Comparison of ENCODE assay signal across 8 cellular contexts in genomic region chr18:32048507-32049091, GRCh38. TPM values are rescaled to one million over a fixed set of nuclear protein-coding genes. Genes with fewer than 3 reads are reported as not detected.
DNase-seq lines count a peak whose midpoint lies in the region; ATAC-seq and TF ChIP-seq lines count a peak whose summit lies in the region.

No MANE protein-coding gene starts in this region.

- no peaks in the 10 kb centered on the region for H3K4me1 ChIP-seq in ovary (ENCODE audit: insufficient read depth)
- peaks cover 11% of the 10 kb centered on the region for H3K4me1 ChIP-seq in vagina

- no peak overlapping the region for H3K4me3 ChIP-seq in dorsolateral prefrontal cortex
- no peak overlapping the region for H3K4me3 ChIP-seq in ovary
- no peak overlapping the region for H3K4me3 ChIP-seq in vagina

- H3K27me3 ChIP-seq in dorsolateral prefrontal cortex = no peaks in the 10 kb centered on the region
- H3K27me3 ChIP-seq in ovary = no peaks in the 10 kb centered on the region
- no peaks in the 10 kb centered on the region for H3K27me3 ChIP-seq in vagina

- DNase-seq in GM04503 (ENCODE audit: low read depth) = peak; percentile 23
- peak; percentile 93 for DNase-seq in MV-4-11 (lab: John Stamatoyannopoulos, UW)
- no peak for DNase-seq in dorsolateral prefrontal cortex
- peak in 4 of 5 donors; percentile 13 to 50 (median 30) for DNase-seq in ovary
- no peak for DNase-seq in 8988T
- DNase-seq in activated effector memory CD4-positive, alpha-beta T cell treated with anti-CD3 and anti-CD28 coated beads, Interleukin-2, amount 50 U/mL, for 16 hours = no peak
- DNase-seq in vagina (ENCODE audit: extremely low spot score in 2 of 2) = no peak

- no peak for TF ChIP-seq EP300 in ovary (IDR thresholded peaks at IDR 0.05)

- no peak for TF ChIP-seq CTCF in dorsolateral prefrontal cortex (IDR thresholded peaks at IDR 0.05 in 54 of 56, conservative IDR thresholded peaks at IDR 0.05 in 2 of 56; ENCODE audit: low read depth in 1 of 56, partially characterized antibody in 56 of 56)
- TF ChIP-seq CTCF in ovary (IDR thresholded peaks at IDR 0.05) = no peak
- no peak for TF ChIP-seq CTCF in vagina (IDR thresholded peaks at IDR 0.05)

- H3K27ac ChIP-seq in dorsolateral prefrontal cortex (peak overlapping the region in 34 of 59 donors; percentile 0 to 73 (median 44)), ovary (no peak overlapping the region), vagina (no peak overlapping the region)

- ATAC-seq in GM21529 (IDR thresholded peaks at IDR 0.05; ENCODE audit: unreplicated experiment) = peak; percentile 68

- WGBS in ovary, 3 donors = 48 to 70% (median 56%) methylated on average over 4 of the region's 4 CpGs

- TF ChIP-seq POLR2A in ovary (IDR thresholded peaks at IDR 0.05) (no peak), vagina (IDR thresholded peaks at IDR 0.05) (no peak)

- no peaks in the 10 kb centered on the region for H3K36me3 ChIP-seq in ovary
- H3K36me3 ChIP-seq in vagina = no peaks in the 10 kb centered on the region

- H3K9me3 ChIP-seq in ovary = no peaks in the 10 kb centered on the region
- H3K9me3 ChIP-seq in vagina = no peaks in the 10 kb centered on the region

- intact Hi-C loops in dorsolateral prefrontal cortex (cut with DNase I) (no loop called here), ovary (cut with DNase I) (no loop called here), vagina (cut with DNase I) (loop anchor here (1.0 kb wide), 1 partner anchor 21 kb away; no protein-coding TSS in a partner anchor)

RNA-seq across cellular contexts. Expression of gene RNF125, which starts 30.0 kb away (rescaled TPM):
- total RNA-seq in dorsolateral prefrontal cortex (10 to 100 TPM in 4 of 120 experiments, 1 to 10 TPM in 114, under 1 TPM in 2; 0.69 to 14.6 (median 3.8) TPM), ovary (1 to 10 TPM in 6 of 7 donors, under 1 TPM in 1; 0.86 to 4.9 (median 1.9) TPM), vagina (3.7 TPM)
- 1 to 10 TPM; 1.7 to 9.3 TPM for polyA plus RNA-seq in ovary

RNA-seq across cellular contexts. Expression of gene RNF138, which starts 43.1 kb away (rescaled TPM):
- total RNA-seq in dorsolateral prefrontal cortex = 10 to 100 TPM; 14.5 to 45.3 (median 26.8) TPM
- total RNA-seq in ovary = 10 to 100 TPM; 20.9 to 41.9 (median 26.0) TPM
- 10 to 100 TPM; 10.2 to 21.9 TPM for polyA plus RNA-seq in ovary
- 15.7 TPM for total RNA-seq in vagina

Comparison
In these comparisons a context has a peak if more than half of its experiments do, and no peak if none do; other contexts are left out.
1. DNase-seq: peak in GM04503 (single experiment), MV-4-11 (single experiment) and ovary (4 of 5); none in dorsolateral prefrontal cortex (0 of 10), 8988T (single experiment), activated effector memory CD4-positive, alpha-beta T cell treated with anti-CD3 and anti-CD28 coated beads, Interleukin-2, amount 50 U/mL, for 16 hours (single experiment) and vagina (0 of 2).
2. H3K27ac ChIP-seq: peak in dorsolateral prefrontal cortex (34 of 59); none in ovary (0 of 2) and vagina (single experiment).